ENCODE assay signal across 8 cellular contexts in the genomic region with DNA sequence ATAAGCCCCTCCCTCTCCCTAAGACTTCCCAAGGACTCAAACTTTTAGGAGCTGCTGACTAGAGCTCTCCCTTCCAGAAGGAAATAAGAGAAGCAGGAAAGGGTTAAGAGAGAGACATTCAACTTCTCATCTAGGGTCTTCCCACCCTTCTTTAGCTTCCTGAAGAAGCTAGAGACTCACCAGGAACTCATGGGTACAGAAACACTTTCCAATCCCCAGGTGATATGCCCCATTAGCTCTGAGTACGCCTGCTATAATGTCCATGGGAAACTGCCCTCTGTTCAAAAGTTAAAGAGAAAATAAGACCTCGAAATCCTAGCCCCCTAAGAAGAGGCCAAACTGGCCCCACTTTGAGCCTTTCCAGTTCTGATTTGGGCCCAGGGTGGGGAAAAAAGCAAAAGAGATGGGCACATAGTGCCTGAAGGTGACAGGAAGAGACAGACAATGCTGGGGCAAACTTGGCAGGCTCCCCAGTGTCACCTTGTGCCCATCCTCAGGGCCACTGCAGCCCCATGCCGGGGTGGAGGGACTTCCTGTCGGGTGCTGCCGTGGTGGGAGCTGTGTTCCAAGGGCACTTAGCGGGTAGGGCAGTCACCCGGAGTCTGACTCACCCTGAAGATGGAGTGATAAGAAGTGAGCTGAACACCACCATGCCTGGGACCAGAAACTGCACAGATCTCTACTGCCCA. TPM values are rescaled to one million over a fixed set of nuclear protein-coding genes. Genes with fewer than 3 reads are reported as not detected.
DNase-seq lines count a peak whose midpoint lies in the region; ATAC-seq, FAIRE-seq and TF ChIP-seq lines count a peak whose summit lies in the region.

No MANE protein-coding gene starts in this region.

- no peaks in the 10 kb centered on the region for H3K9me3 ChIP-seq in Panc1 (ENCODE audit: control insufficient read depth, insufficient read depth, low read depth, low read length)
- H3K9me3 ChIP-seq in right atrium auricular region, result no peaks in the 10 kb centered on the region

- in situ Hi-C loops in Panc1 (cut with HindIII; ENCODE audit: low pct_unique_long_range_greater_than_20kb, low sequenced_read_pairs), result no loop called here

- peak; percentile 81 for ATAC-seq in Panc1
- ATAC-seq in HG03469 (IDR thresholded peaks at IDR 0.05; ENCODE audit: unreplicated experiment), result no peak
- no peak for ATAC-seq in HG03460 (IDR thresholded peaks at IDR 0.05; ENCODE audit: unreplicated experiment)

- BruUV-seq in Panc1 (replicated peaks; lab: Mats Ljungman, UMichigan), result no TSS peak

- intact Hi-C loops in Panc1 (cut with micrococcal nuclease; ENCODE audit: unreplicated experiment), result no loop called here

- peak overlapping the region; percentile 57 for H3K27ac ChIP-seq in Panc1 (ENCODE audit: low read length)
- peak overlapping the region; percentile 82 to 86 for H3K27ac ChIP-seq in right atrium auricular region

- POLR2A ChIA-PET in Panc1 (lab: Charles Lee), result no interaction called here

- H3K4me1 ChIP-seq in Panc1 (ENCODE audit: control insufficient read depth, insufficient read depth, low read length) (peaks cover 53% of the 10 kb centered on the region), right atrium auricular region (peaks cover 0 to 91% of the 10 kb centered on the region in 2 donors)

- H3K4me3 ChIP-seq in Panc1 (ENCODE audit: low read depth in 2 of 2, low read length in 2 of 2) (no peak overlapping the region), right atrium auricular region (no peak overlapping the region)

- TF ChIP-seq CTCF in Panc1 (IDR thresholded peaks at IDR 0.05), result no peak
- no peak for TF ChIP-seq CTCF in right atrium auricular region (IDR thresholded peaks at IDR 0.05)
- no peak for TF ChIP-seq CTCF in D721Med (IDR thresholded peaks at IDR 0.05; ENCODE audit: insufficient read depth, missing control alignments)

- H3K27me3 ChIP-seq in Panc1 (ENCODE audit: control insufficient read depth, insufficient read depth, low read length), result no peaks in the 10 kb centered on the region
- H3K27me3 ChIP-seq in right atrium auricular region, result no peaks in the 10 kb centered on the region

- CTCF ChIA-PET in Panc1 (lab: Charles Lee), result no interaction called here

- no peak for DNase-seq in Panc1 (ENCODE audit: low read depth, low spot score)
- peak; percentile 51 to 63 for DNase-seq in activated T-helper 1 cell treated with anti-CD3 and anti-CD28 coated beads, Interleukin-2, amount 50 U/mL, for 16 hours (ENCODE audit: low read depth in 1 of 2, low spot score in 1 of 2)
- DNase-seq in right atrium auricular region (ENCODE audit: low spot score), result no peak
- DNase-seq in stimulated activated CD4-positive, alpha-beta T cell treated with anti-CD3 and anti-CD28 coated beads, TNF-alpha, amount 100 ng/mL, for 1 hour (ENCODE audit: low read depth in 3 of 3, low spot score in 1 of 3), result peak; percentile 12 to 69 (median 39)
- no peak for DNase-seq in D721Med (ENCODE audit: insufficient read length, low spot score)
- DNase-seq in cortex of kidney (lab: John Stamatoyannopoulos, UW), result no peak

- no peak for FAIRE-seq in D721Med (lab: Jason Lieb, UNC)

- H3K36me3 ChIP-seq in Panc1 (ENCODE audit: control insufficient read depth, insufficient read depth, low read length), result no peaks in the 10 kb centered on the region; the same call in 1 of the 2 replicates
- H3K36me3 ChIP-seq in right atrium auricular region, result no peaks in the 10 kb centered on the region

RNA-seq across cellular contexts. Expression of a gene that starts 29.5 kb away (rescaled TPM):
- total RNA-seq in Panc1 (2021; ENCODE audit: unreplicated experiment) (35.5 TPM), right atrium auricular region (10 to 100 TPM; 27.5 to 38.6 TPM)
- 54.3 TPM for polyA plus RNA-seq in Panc1 (2012; ENCODE audit: insufficient read length)

RNA-seq across cellular contexts. Expression of a gene that starts 32.5 kb away (rescaled TPM):
- total RNA-seq in Panc1 (2021; ENCODE audit: unreplicated experiment) (38.8 TPM), right atrium auricular region (10 to 100 TPM in 1 of 2 donors, 1 to 10 TPM in 1; 7.5 to 15.3 TPM)
- polyA plus RNA-seq in Panc1 (2012; ENCODE audit: insufficient read length), result 46.2 TPM

Comparison
In these comparisons a context has a peak if more than half of its experiments do, and no peak if none do; other contexts are left out.
1. DNase-seq: peak in activated T-helper 1 cell treated with anti-CD3 and anti-CD28 coated beads, Interleukin-2, amount 50 U/mL, for 16 hours (2 of 2) and stimulated activated CD4-positive, alpha-beta T cell treated with anti-CD3 and anti-CD28 coated beads, TNF-alpha, amount 100 ng/mL, for 1 hour (3 of 3); none in Panc1 (single experiment), right atrium auricular region (single experiment), D721Med (single experiment) and cortex of kidney (single experiment).